1 cellular context compared by ENCODE assay signal in the genomic region with DNA sequence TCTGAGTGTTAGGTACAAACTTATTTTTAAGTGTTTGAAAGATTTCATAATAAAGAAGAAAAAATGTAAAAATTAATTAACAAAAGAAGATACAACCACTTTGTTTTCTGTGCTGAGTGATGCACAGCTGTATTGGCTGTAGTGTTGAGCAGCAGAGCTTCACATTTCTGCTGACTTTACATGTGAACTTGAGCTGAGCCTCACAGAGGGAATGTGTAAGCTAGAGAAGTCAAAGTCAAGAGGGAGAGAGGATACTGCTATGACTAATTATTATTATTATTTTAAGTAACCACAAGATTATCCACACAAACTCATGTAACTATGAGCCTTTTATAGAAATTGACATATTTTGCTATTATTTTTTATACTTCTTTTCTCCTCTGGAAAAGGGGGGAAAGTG.
TF ChIP-seq lines count a peak whose summit lies in the region.

No MANE protein-coding gene starts in this region.

TF ChIP-seq in IMR-90, 13 proteins besides CTCF, POLR2A, EP300 and RAD21 (continued from another document):
- TF ChIP-seq USF2 (IDR thresholded peaks at IDR 0.05; ENCODE audit: low read depth, low read length) (no peak), MAZ (IDR thresholded peaks at IDR 0.05; ENCODE audit: borderline replicate concordance, low read depth, low read length) (no peak), FOS (IDR thresholded peaks at IDR 0.05; ENCODE audit: low read depth, low read length) (no peak), NFE2L2 (IDR thresholded peaks at IDR 0.05; ENCODE audit: low read depth, low read length) (no peak)
TF ChIP-seq in IMR-90: peak in this region for 0.
